22 cellular contexts compared by ENCODE assay signal in genomic region chr11:64156235-64157011, GRCh38. TPM values are rescaled to one million over a fixed set of nuclear protein-coding genes. Genes with fewer than 3 reads are reported as not detected.
A peak's percentile ranks its signal among the peaks of the same experiment; 100 is the strongest.
DNase-seq lines count a peak whose midpoint lies in the region; ATAC-seq lines count a peak whose summit lies in the region.
"Had no signal": no experiment of that assay in that cellular context is flagged by ENCODE, and none has a peak within 500 bp of the region (broad histone marks: within the 10 kb centered on the region; RNA-seq: fewer than 3 reads in every experiment).

No MANE protein-coding gene starts in this region.

- H2AFZ ChIP-seq in neuronal stem cell (ENCODE audit: low read length) = no peak overlapping the region

- H3K27me3 ChIP-seq in neuronal stem cell (ENCODE audit: control insufficient read depth in 3 of 3, insufficient read depth in 3 of 3, low read depth in 1 of 3, low read length in 3 of 3) = no peaks in the 10 kb centered on the region
- H3K27me3 ChIP-seq: breast epithelium, left lung had no signal

- H2BK15ac ChIP-seq in neuronal stem cell (ENCODE audit: low read length) = no peak overlapping the region

- H2AK5ac ChIP-seq in neuronal stem cell (ENCODE audit: low read depth, low read length) = peak overlapping the region; percentile 37

- CTCF ChIA-PET in activated CD4-positive, alpha-beta memory T cell treated with anti-CD3 and anti-CD28 coated beads for 36 hours (lab: Charles Lee) = no interaction called here
- CTCF ChIA-PET in activated CD4-positive, alpha-beta memory T cell treated with anti-CD3 and anti-CD28 coated beads, Interleukin-2, amount 10 ng/mL, durations not matched to agents 7 days and 5 days (lab: Charles Lee) = no interaction called here

- intact Hi-C loops in Right ventricle myocardium inferior (cut with DNase I) = loop anchor here (10.0 kb wide), 1 partner anchor 392 kb away; the partner anchor contains the start of gene ZFTA
- intact Hi-C loops in cardiac septum (cut with DNase I) = no loop called here
- intact Hi-C loops in head of caudate nucleus (cut with DNase I) = loop anchor here (10.0 kb wide), 1 partner anchor 322 kb away; the partner anchor contains the start of gene MARK2
- intact Hi-C loops in activated CD4-positive, alpha-beta memory T cell treated with anti-CD3 and anti-CD28 coated beads for 36 hours (cut with micrococcal nuclease) = no loop called here

- no peak overlapping the region for H3K27ac Mint-ChIP-seq in activated CD4-positive, alpha-beta memory T cell treated with anti-CD3 and anti-CD28 coated beads for 36 hours
- no peak overlapping the region for H3K27ac Mint-ChIP-seq in activated CD4-positive, alpha-beta memory T cell treated with anti-CD3 and anti-CD28 coated beads, Interleukin-2, amount 10 ng/mL, durations not matched to agents 7 days and 5 days
- H3K27ac Mint-ChIP-seq: dendritic cell treated with granulocyte-macrophage colony-stimulating factor and Interleukin-4, amounts not matched to agents 40 ng/mL and 50 ng/mL, for 4 days had no signal

- no peak overlapping the region for H4K91ac ChIP-seq in neuronal stem cell (ENCODE audit: low read depth, low read length, poor library complexity)

- H3K18ac ChIP-seq in neuronal stem cell (ENCODE audit: low read length) = no peak overlapping the region

- H3K27me3 Mint-ChIP-seq in activated CD4-positive, alpha-beta memory T cell treated with anti-CD3 and anti-CD28 coated beads for 36 hours = no peaks in the 10 kb centered on the region
- peaks cover 3% of the 10 kb centered on the region for H3K27me3 Mint-ChIP-seq in activated CD4-positive, alpha-beta memory T cell treated with anti-CD3 and anti-CD28 coated beads, Interleukin-2, amount 10 ng/mL, durations not matched to agents 7 days and 5 days
- H3K27me3 Mint-ChIP-seq: stimulated activated naive CD8-positive, alpha-beta T cell treated with anti-CD3 and anti-CD28 coated beads, Interleukin-15, amount 100 ng/mL, for 72 hours had no signal

- no peak overlapping the region for H3K4ac ChIP-seq in neuronal stem cell (ENCODE audit: low read length)

- H3K4me3 ChIP-seq in neuronal stem cell (ENCODE audit: low read length in 2 of 2) = peak overlapping the region in 1 of 2 donors; percentile 0
- H3K4me3 ChIP-seq: A549, breast epithelium, left lung had no signal

- ATAC-seq in Right ventricle myocardium inferior = peak; percentile 76
- no peak for ATAC-seq in GM19395 (IDR thresholded peaks at IDR 0.05; ENCODE audit: unreplicated experiment)
- ATAC-seq in HG03139 (IDR thresholded peaks at IDR 0.05; ENCODE audit: unreplicated experiment) = no peak
- ATAC-seq: A549; left lung; stimulated activated naive CD8-positive, alpha-beta T cell treated with anti-CD3 and anti-CD28 coated beads, Interleukin-15, amount 100 ng/mL, for 72 hours had no signal

- peaks cover 0 to 14% of the 10 kb centered on the region in 2 donors for H3K4me1 ChIP-seq in neuronal stem cell (ENCODE audit: control insufficient read depth in 2 of 2, insufficient read depth in 1 of 2, low read depth in 1 of 2, low read length in 2 of 2)
- H3K4me1 ChIP-seq: A549, breast epithelium, left lung had no signal

- no peak overlapping the region for H2BK12ac ChIP-seq in neuronal stem cell (ENCODE audit: low read length)

- WGBS in neuronal stem cell (ENCODE audit: extremely low coverage in 2 of 2, insufficient read length in 2 of 2, insufficient replicate concordance in 1 of 2), 2 donors = no CpG with 5 or more reads among the region's 14 CpGs

- H3K9ac ChIP-seq in neuronal stem cell (ENCODE audit: low read depth, low read length, poor library complexity) = no peak overlapping the region

- H3K9me3 Mint-ChIP-seq in activated CD4-positive, alpha-beta memory T cell treated with anti-CD3 and anti-CD28 coated beads for 36 hours = no peaks in the 10 kb centered on the region
- H3K9me3 Mint-ChIP-seq in activated CD4-positive, alpha-beta memory T cell treated with anti-CD3 and anti-CD28 coated beads, Interleukin-2, amount 10 ng/mL, durations not matched to agents 7 days and 5 days = no peaks in the 10 kb centered on the region
- H3K9me3 Mint-ChIP-seq: dendritic cell treated with granulocyte-macrophage colony-stimulating factor and Interleukin-4, amounts not matched to agents 40 ng/mL and 50 ng/mL, for 4 days; neural crest cell; stimulated activated naive CD8-positive, alpha-beta T cell treated with anti-CD3 and anti-CD28 coated beads, Interleukin-15, amount 100 ng/mL, for 72 hours had no signal

- H3K4me1 Mint-ChIP-seq in activated CD4-positive, alpha-beta memory T cell treated with anti-CD3 and anti-CD28 coated beads for 36 hours (ENCODE audit: low read depth) = peaks cover 3% of the 10 kb centered on the region
- no peaks in the 10 kb centered on the region for H3K4me1 Mint-ChIP-seq in activated CD4-positive, alpha-beta memory T cell treated with anti-CD3 and anti-CD28 coated beads, Interleukin-2, amount 10 ng/mL, durations not matched to agents 7 days and 5 days

- peak overlapping the region; percentile 73 for H3K23ac ChIP-seq in neuronal stem cell (ENCODE audit: low read depth, low read length, poor library complexity)

- DNase-seq in Right ventricle myocardium inferior (ENCODE audit: missing footprints) = no peak
- DNase-seq in cardiac septum (ENCODE audit: low spot score) = no peak
- peak in 38 of 42 donors; percentile 42 to 88 (median 70) for DNase-seq in head of caudate nucleus
- no peak for DNase-seq in neuronal stem cell (ENCODE audit: low spot score)
- DNase-seq in activated CD4-positive, alpha-beta memory T cell treated with anti-CD3 and anti-CD28 coated beads for 36 hours = no peak
- no peak for DNase-seq in activated CD4-positive, alpha-beta memory T cell treated with anti-CD3 and anti-CD28 coated beads, Interleukin-2, amount 10 ng/mL, durations not matched to agents 7 days and 5 days
- DNase-seq: activated CD4-positive, alpha-beta T cell treated with anti-CD3 and anti-CD28 coated beads, Interleukin-2, amount 50 U/mL, for 48 hours; activated CD4-positive, CD25-positive, alpha-beta regulatory T cell; activated naive CD4-positive, alpha-beta T cell; amniotic stem cell; left lung; NCI-H1092; NCI-H510A; stimulated activated naive CD8-positive, alpha-beta T cell treated with anti-CD3 and anti-CD28 coated beads, Interleukin-15, amount 100 ng/mL, for 72 hours; T-helper 9 cell; trophoblast cell had no signal

- H3K4me3 Mint-ChIP-seq in activated CD4-positive, alpha-beta memory T cell treated with anti-CD3 and anti-CD28 coated beads for 36 hours = no peak overlapping the region
- no peak overlapping the region for H3K4me3 Mint-ChIP-seq in activated CD4-positive, alpha-beta memory T cell treated with anti-CD3 and anti-CD28 coated beads, Interleukin-2, amount 10 ng/mL, durations not matched to agents 7 days and 5 days
- H3K4me3 Mint-ChIP-seq: dendritic cell treated with granulocyte-macrophage colony-stimulating factor and Interleukin-4, amounts not matched to agents 40 ng/mL and 50 ng/mL, for 4 days; neural crest cell; stimulated activated naive CD8-positive, alpha-beta T cell treated with anti-CD3 and anti-CD28 coated beads, Interleukin-15, amount 100 ng/mL, for 72 hours had no signal

- no peak overlapping the region for H2BK120ac ChIP-seq in neuronal stem cell (ENCODE audit: low read depth, low read length)

- no peaks in the 10 kb centered on the region for H3K9me3 ChIP-seq in neuronal stem cell (replicated peaks in 1 of 2; ENCODE audit: control insufficient read depth in 2 of 2, insufficient read depth in 1 of 2, low read depth in 1 of 2, low read length in 2 of 2)
- H3K9me3 ChIP-seq: A549, breast epithelium, left lung had no signal

- no peak overlapping the region for H4K8ac ChIP-seq in neuronal stem cell (ENCODE audit: low read depth, low read length)

- H3K27ac ChIP-seq in neuronal stem cell (replicated peaks; ENCODE audit: low read length) = no peak overlapping the region
- H3K27ac ChIP-seq: A549, breast epithelium, left lung had no signal

- no peaks in the 10 kb centered on the region for H3K36me3 ChIP-seq in neuronal stem cell (replicated peaks in 1 of 2; ENCODE audit: control insufficient read depth in 2 of 2, insufficient read depth in 2 of 2, low read length in 2 of 2)
- H3K36me3 ChIP-seq: breast epithelium, left lung had no signal

- H3K14ac ChIP-seq in neuronal stem cell (ENCODE audit: low read length) = no peak overlapping the region

- no peak overlapping the region for H2BK5ac ChIP-seq in neuronal stem cell (ENCODE audit: low read length)

- POLR2A ChIA-PET in activated CD4-positive, alpha-beta memory T cell treated with anti-CD3 and anti-CD28 coated beads for 36 hours (lab: Charles Lee) = no interaction called here
- POLR2A ChIA-PET in activated CD4-positive, alpha-beta memory T cell treated with anti-CD3 and anti-CD28 coated beads, Interleukin-2, amount 10 ng/mL, durations not matched to agents 7 days and 5 days (lab: Charles Lee) = interaction anchor here (1.4 kb wide), 1 partner anchor 29 kb away, joined by 3 read pairs; the partner anchor contains the start of gene STIP1

- H3K36me3 Mint-ChIP-seq in activated CD4-positive, alpha-beta memory T cell treated with anti-CD3 and anti-CD28 coated beads for 36 hours = no peaks in the 10 kb centered on the region
- H3K36me3 Mint-ChIP-seq in activated CD4-positive, alpha-beta memory T cell treated with anti-CD3 and anti-CD28 coated beads, Interleukin-2, amount 10 ng/mL, durations not matched to agents 7 days and 5 days (ENCODE audit: low read depth) = no peaks in the 10 kb centered on the region

- peaks cover 2% of the 10 kb centered on the region for H3K79me1 ChIP-seq in neuronal stem cell (ENCODE audit: low read depth, low read length)

- H3K4me2 ChIP-seq in neuronal stem cell (ENCODE audit: insufficient read depth, low read length, poor library complexity, severe bottlenecking) = no peak overlapping the region
- H3K4me2 ChIP-seq: A549 had no signal

RNA-seq across cellular contexts. Expression of gene MACROD1, which starts 9.5 kb away (rescaled TPM):
- total RNA-seq in Right ventricle myocardium inferior = 119 TPM
- total RNA-seq in cardiac septum = 86.2 TPM
- polyA plus RNA-seq in neuronal stem cell (2013, experiment 1 of 2) = 20.5 TPM
- 20.6 TPM for polyA plus RNA-seq in neuronal stem cell (2013, experiment 2 of 2)
- total RNA-seq in activated CD4-positive, alpha-beta memory T cell treated with anti-CD3 and anti-CD28 coated beads for 36 hours = 10 to 100 TPM; 24.5 to 31.0 TPM
- 1 to 10 TPM; 8.8 to 9.1 TPM for total RNA-seq in activated CD4-positive, alpha-beta memory T cell treated with anti-CD3 and anti-CD28 coated beads, Interleukin-2, amount 10 ng/mL, durations not matched to agents 7 days and 5 days

RNA-seq across cellular contexts. Expression of gene STIP1, which starts 29.5 kb away (rescaled TPM):
- total RNA-seq in Right ventricle myocardium inferior (124 TPM), cardiac septum (86.0 TPM)
- polyA plus RNA-seq in neuronal stem cell (2013, experiment 1 of 2) = 160 TPM
- polyA plus RNA-seq in neuronal stem cell (2013, experiment 2 of 2) = 156 TPM
- 100 to 1,000 TPM; 402 to 413 TPM for total RNA-seq in activated CD4-positive, alpha-beta memory T cell treated with anti-CD3 and anti-CD28 coated beads for 36 hours
- 100 to 1,000 TPM; 258 to 269 TPM for total RNA-seq in activated CD4-positive, alpha-beta memory T cell treated with anti-CD3 and anti-CD28 coated beads, Interleukin-2, amount 10 ng/mL, durations not matched to agents 7 days and 5 days

RNA-seq across cellular contexts. Expression of gene FERMT3, which starts 50.1 kb away (rescaled TPM):
- total RNA-seq in Right ventricle myocardium inferior (9.6 TPM), cardiac septum (7.8 TPM)
- polyA plus RNA-seq in neuronal stem cell (2013, experiment 1 of 2) = 0.32 TPM
- 0.44 TPM for polyA plus RNA-seq in neuronal stem cell (2013, experiment 2 of 2)
- total RNA-seq in activated CD4-positive, alpha-beta memory T cell treated with anti-CD3 and anti-CD28 coated beads for 36 hours = 100 to 1,000 TPM; 195 to 203 TPM
- 100 to 1,000 TPM; 195 to 199 TPM for total RNA-seq in activated CD4-positive, alpha-beta memory T cell treated with anti-CD3 and anti-CD28 coated beads, Interleukin-2, amount 10 ng/mL, durations not matched to agents 7 days and 5 days

Comparison
In these comparisons a context has a peak if more than half of its experiments do, and no peak if none do; other contexts are left out.
1. intact Hi-C loops: an anchor here in Right ventricle myocardium inferior (10.0 kb wide) and head of caudate nucleus (10.0 kb wide); none called in cardiac septum and activated CD4-positive, alpha-beta memory T cell treated with anti-CD3 and anti-CD28 coated beads for 36 hours.
2. DNase-seq: peak in head of caudate nucleus (38 of 42); none in Right ventricle myocardium inferior (single experiment), cardiac septum (single experiment), neuronal stem cell (single experiment), activated CD4-positive, alpha-beta memory T cell treated with anti-CD3 and anti-CD28 coated beads for 36 hours (single experiment) and activated CD4-positive, alpha-beta memory T cell treated with anti-CD3 and anti-CD28 coated beads, Interleukin-2, amount 10 ng/mL, durations not matched to agents 7 days and 5 days (single experiment).
3. RNA of gene FERMT3, which starts 50.1 kb away (total RNA-seq): 195 to 203 TPM in activated CD4-positive, alpha-beta memory T cell treated with anti-CD3 and anti-CD28 coated beads for 36 hours and 195 to 199 TPM in activated CD4-positive, alpha-beta memory T cell treated with anti-CD3 and anti-CD28 coated beads, Interleukin-2, amount 10 ng/mL, durations not matched to agents 7 days and 5 days; 9.6 TPM in Right ventricle myocardium inferior (single experiment) and 7.8 TPM in cardiac septum (single experiment); every median in the first group is over 10 times any median in the second.